Comparison of ENCODE assay signal across 8 cellular contexts in the genomic region with DNA sequence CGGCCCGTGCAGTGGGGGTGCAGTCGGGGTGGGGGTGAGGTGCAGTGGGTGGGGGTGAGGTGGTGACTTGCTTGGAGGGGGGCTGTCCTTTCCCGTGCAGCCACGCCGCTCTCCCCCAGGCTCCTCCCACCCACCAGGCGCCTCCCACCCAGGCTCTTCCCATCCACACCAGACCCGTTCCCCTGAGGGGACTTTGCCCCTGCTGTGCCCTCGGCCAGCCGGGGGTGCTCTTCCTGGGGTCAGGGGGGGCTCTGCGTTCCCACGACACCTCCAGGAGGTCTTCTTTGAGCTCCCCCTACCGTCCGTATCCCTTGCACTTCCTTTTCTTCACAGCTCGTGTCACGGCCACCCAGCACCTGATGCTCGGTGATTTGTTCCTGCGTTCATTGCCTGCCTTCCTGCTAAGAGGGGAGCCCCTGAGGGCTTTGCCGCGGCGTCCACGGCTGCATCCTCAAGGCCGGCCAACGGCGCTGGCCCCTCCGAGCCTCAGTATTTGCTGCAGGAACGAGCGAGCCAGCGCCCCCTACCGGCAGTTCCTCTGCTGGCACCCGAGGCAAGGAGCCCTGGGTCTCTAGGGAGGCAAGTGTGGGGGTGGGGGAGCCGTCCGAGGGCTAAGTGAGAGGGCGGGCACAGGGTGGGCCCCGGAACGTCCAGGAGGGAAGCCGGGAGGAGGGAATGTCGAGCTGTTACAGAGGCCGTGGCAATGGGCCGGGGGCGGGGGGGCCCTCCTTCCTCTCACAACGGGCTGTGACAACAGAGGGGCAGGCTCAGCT. TPM values are rescaled to one million over a fixed set of nuclear protein-coding genes. Genes with fewer than 3 reads are reported as not detected.
DNase-seq lines count a peak whose midpoint lies in the region; ATAC-seq and TF ChIP-seq lines count a peak whose summit lies in the region.

No MANE protein-coding gene starts in this region.

- no TSS peak for BruUV-seq in MCF 10A (replicated peaks; lab: Mats Ljungman, UMichigan)

- DNase-seq in NCI-H1092 (lab: John Stamatoyannopoulos, UW) (peak; percentile 43), MCF 10A (ENCODE audit: unreplicated experiment) (peak; percentile 52), iPS-NIHi7 (ENCODE audit: extremely low spot score) (peak; percentile 94), smooth muscle cell of the brain vasculature (ENCODE audit: low read depth, low spot score) (peak; percentile 20)

- CTCF ChIA-PET in MCF 10A (lab: Yijun Ruan, JAX) = interaction anchor here (0.6 to 3.4 kb wide), 19 partner anchors 12 to 1073 kb away, joined by 3 to 19 read pairs (median 3); no protein-coding TSS in a partner anchor

- no peaks in the 10 kb centered on the region for H3K9me3 Mint-ChIP-seq in MCF 10A (ENCODE audit: unreplicated experiment)

- peak; percentile 99 for TF ChIP-seq CTCF in VCaP (conservative IDR thresholded peaks at IDR 0.05)
- no peak for TF ChIP-seq CTCF in MCF 10A (IDR thresholded peaks at IDR 0.05; ENCODE audit: unreplicated experiment)

- H3K36me3 Mint-ChIP-seq in MCF 10A (ENCODE audit: insufficient read depth, unreplicated experiment) = no peaks in the 10 kb centered on the region

- peak overlapping the region; percentile 2; the same call in 1 of the 2 replicates for H3K4me3 ChIP-seq in GM08714 (ENCODE audit: low read length)

- H3K27me3 Mint-ChIP-seq in MCF 10A (ENCODE audit: insufficient read depth, unreplicated experiment) = peaks cover 55% of the 10 kb centered on the region

- peak overlapping the region; percentile 9 for H3K27ac Mint-ChIP-seq in MCF 10A (ENCODE audit: low read depth, unreplicated experiment)

- POLR2A ChIA-PET in MCF 10A (lab: Yijun Ruan, JAX) = interaction anchor here (0.6 kb wide), 1 partner anchor 330 kb away, joined by 3 read pairs; no protein-coding TSS in a partner anchor

- intact Hi-C loops in MCF 10A (cut with micrococcal nuclease) = loop anchor here (5.0 kb wide), 1 partner anchor 189 kb away; the partner anchor contains the start of gene NAPSA

- ATAC-seq in GM21723 (IDR thresholded peaks at IDR 0.05; ENCODE audit: unreplicated experiment) (no peak), HG03432 (IDR thresholded peaks at IDR 0.05; ENCODE audit: unreplicated experiment) (no peak)

- no peak overlapping the region for H3K27ac ChIP-seq in VCaP

- peak overlapping the region; percentile 75 for H3K4me3 Mint-ChIP-seq in MCF 10A (ENCODE audit: unreplicated experiment)

- H3K4me1 Mint-ChIP-seq in MCF 10A (ENCODE audit: insufficient read depth, unreplicated experiment) = peaks cover 6% of the 10 kb centered on the region

RNA-seq across cellular contexts. Expression of gene LRRC4B, which starts 11.8 kb away (rescaled TPM):
- not detected in 2 replicates for total RNA-seq in MCF 10A (2022)

RNA-seq across cellular contexts. Expression of gene ASPDH, which starts 42.7 kb away (rescaled TPM):
- not detected in 2 replicates for total RNA-seq in MCF 10A (2022)

RNA-seq across cellular contexts. Expression of gene JOSD2, which starts 45.4 kb away (rescaled TPM):
- total RNA-seq in MCF 10A (2022) = 65.8 and 76.9 TPM in 2 replicates

Comparison
In these comparisons a context has a peak if more than half of its experiments do, and no peak if none do; other contexts are left out.
1. DNase-seq: peak in every context shown above with its lines; median percentile 94 in iPS-NIHi7; 52 in MCF 10A; 43 in NCI-H1092; 20 in smooth muscle cell of the brain vasculature.